ENCODE assay signal across 8 cellular contexts in genomic region chr1:182391028-182391361, GRCh38. TPM values are rescaled to one million over a fixed set of nuclear protein-coding genes. Genes with fewer than 3 reads are reported as not detected.
DNase-seq lines count a peak whose midpoint lies in the region; ATAC-seq and TF ChIP-seq lines count a peak whose summit lies in the region.

No MANE protein-coding gene starts in this region.

- H3K4me3 ChIP-seq in H7 (ENCODE audit: insufficient read depth, low read depth, low read length) (peak overlapping the region; percentile 97), SK-N-MC (peak overlapping the region; percentile 77), esophagus squamous epithelium (peak overlapping the region; percentile 72 to 88 (median 86))

- no peak overlapping the region for H3K27ac ChIP-seq in SK-N-MC
- H3K27ac ChIP-seq in esophagus squamous epithelium: peak overlapping the region; percentile 97 to 99 (median 98)

- peak overlapping the region; percentile 97 for H3K27ac Mint-ChIP-seq in osteocyte (ENCODE audit: unreplicated experiment)

- peaks cover 26% of the 10 kb centered on the region for H3K4me1 Mint-ChIP-seq in osteocyte (ENCODE audit: unreplicated experiment)

- no peaks in the 10 kb centered on the region for H3K27me3 ChIP-seq in H7 (ENCODE audit: control insufficient read depth, insufficient read depth, low read length)
- H3K27me3 ChIP-seq in esophagus squamous epithelium: no peaks in the 10 kb centered on the region

- H3K9me3 Mint-ChIP-seq in osteocyte (ENCODE audit: unreplicated experiment): no peaks in the 10 kb centered on the region

- intact Hi-C loops in esophagus squamous epithelium (cut with DNase I): loop anchor here (5.0 kb wide), 1 partner anchor 249 kb away; no protein-coding TSS in a partner anchor

- no peaks in the 10 kb centered on the region for H3K9me3 ChIP-seq in SK-N-MC (ENCODE audit: low read depth, low read length)
- peaks cover 0 to 4% (median 0%) of the 10 kb centered on the region in 3 donors for H3K9me3 ChIP-seq in esophagus squamous epithelium

- H3K4me3 Mint-ChIP-seq in osteocyte (ENCODE audit: unreplicated experiment): peak overlapping the region; percentile 96

- DNase-seq in H7 (no peak), SK-N-MC (ENCODE audit: low read depth, low spot score) (no peak), esophagus squamous epithelium (lab: John Stamatoyannopoulos, UW) (no peak), osteocyte (ENCODE audit: extremely low spot score, unreplicated experiment) (no peak), epidermal melanocyte (ENCODE audit: insufficient read length, low spot score) (no peak), medulla oblongata (ENCODE audit: extremely low spot score) (no peak)

- TF ChIP-seq CTCF in esophagus squamous epithelium (IDR thresholded peaks at IDR 0.05) (no peak), osteocyte (IDR thresholded peaks at IDR 0.05) (peak; percentile 22)

- no peak for TF ChIP-seq POLR2A in esophagus squamous epithelium (IDR thresholded peaks at IDR 0.05)

- H3K27me3 Mint-ChIP-seq in osteocyte (ENCODE audit: unreplicated experiment): no peaks in the 10 kb centered on the region

- H3K4me1 ChIP-seq in esophagus squamous epithelium: peaks cover 8 to 71% (median 32%) of the 10 kb centered on the region in 3 donors

- no peak for ATAC-seq in HG03457 (IDR thresholded peaks at IDR 0.05; ENCODE audit: unreplicated experiment)
- no peak for ATAC-seq in HG02884 (IDR thresholded peaks at IDR 0.05; ENCODE audit: unreplicated experiment)

- peaks cover 37% of the 10 kb centered on the region for H3K36me3 Mint-ChIP-seq in osteocyte (ENCODE audit: unreplicated experiment)

- 0% methylated on average over 3 of the region's 35 CpGs; no CpG with 5 or more reads in 1 of the 2 donors for WGBS in esophagus squamous epithelium, 2 donors

- peak overlapping the region; percentile 96 for H3K9ac ChIP-seq in SK-N-MC (ENCODE audit: insufficient read length)

- H3K36me3 ChIP-seq in H7 (replicated peaks; ENCODE audit: control insufficient read depth, insufficient read depth, low read length) (peaks cover 27% of the 10 kb centered on the region), SK-N-MC (ENCODE audit: insufficient read depth, low read length) (peaks cover 38% of the 10 kb centered on the region), esophagus squamous epithelium (peaks cover 25 to 31% (median 30%) of the 10 kb centered on the region in 3 donors)

RNA-seq across cellular contexts. Expression of gene GLUL, which starts 0.6 kb away (rescaled TPM):
- total RNA-seq in H7 (2014; rRNA removed; shearing (Covaris generic)): 381 and 422 TPM in 2 replicates
- total RNA-seq in esophagus squamous epithelium: 1,000 to 10,000 TPM in 3 of 4 donors, 100 to 1,000 TPM in 1; 597 to 1,638 (median 1,035) TPM
- total RNA-seq in osteocyte: 253 and 267 TPM in 2 replicates

RNA-seq across cellular contexts. Expression of gene TEDDM1, which starts 9.5 kb away (rescaled TPM):
- not detected in 2 replicates for total RNA-seq in H7 (2014; rRNA removed; shearing (Covaris generic))
- total RNA-seq in esophagus squamous epithelium: not detected
- total RNA-seq in osteocyte: not detected in 2 replicates

RNA-seq across cellular contexts. Expression of gene RGSL1, which starts 59.0 kb away (rescaled TPM):
- total RNA-seq in H7 (2014; rRNA removed; shearing (Covaris generic)): not detected in 2 replicates
- total RNA-seq in esophagus squamous epithelium: under 1 TPM in 2 of 4 donors, not detected in 2; 0.42 to 0.61 TPM
- not detected in 2 replicates for total RNA-seq in osteocyte
